19 cellular contexts compared by ENCODE assay signal in genomic region chr11:5679811-5680210, GRCh38. TPM values are rescaled to one million over a fixed set of nuclear protein-coding genes. Genes with fewer than 3 reads are reported as not detected.
DNase-seq lines count a peak whose midpoint lies in the region; TF ChIP-seq lines count a peak whose summit lies in the region.
"Had no signal": no experiment of that assay in that cellular context is flagged by ENCODE, and none has a peak within 500 bp of the region (broad histone marks: within the 10 kb centered on the region; RNA-seq: fewer than 3 reads in every experiment).

No MANE protein-coding gene starts in this region.

- no peak overlapping the region for H2AFZ ChIP-seq in PC-9

- POLR2A ChIA-PET in PC-9 (lab: Charles Lee; ENCODE audit: unreplicated experiment), result no interaction called here

- BruUV-seq in PC-9 (replicated peaks; lab: Mats Ljungman, UMichigan), result no TSS peak

- no peaks in the 10 kb centered on the region for H3K9me3 Mint-ChIP-seq in activated T-cell treated with anti-CD3 and anti-CD28 coated beads, Interleukin-2, amount 50 U/mL, for 24 hours
- no peaks in the 10 kb centered on the region for H3K9me3 Mint-ChIP-seq in activated T-helper 1 cell treated with anti-CD3 and anti-CD28 coated beads, Interleukin-12 subunit alpha, Interleukin-12 subunit beta, Interleukin-2, Interleukin-4 antibody, amounts not matched to agents 30 ng/mL and 10 ng/mL and 1 ng/mL, durations not matched to agents 14 hours and 24 hours and 36 hours

- H3K27ac ChIP-seq in spleen (no peak overlapping the region), PC-9 (no peak overlapping the region)

- intact Hi-C loops in activated T-helper 1 cell treated with anti-CD3 and anti-CD28 coated beads, Interleukin-12 subunit alpha, Interleukin-12 subunit beta, Interleukin-2, Interleukin-4 antibody, amounts not matched to agents 30 ng/mL and 10 ng/mL and 1 ng/mL, durations not matched to agents 14 hours and 24 hours and 36 hours (cut with micrococcal nuclease), result loop anchor here (10.0 kb wide), 2 partner anchors 675 to 935 kb away; partner anchors contain the start of genes TAF10 and TPP1
- intact Hi-C loops in spleen (cut with DNase I; ENCODE audit: low total_unique reads) (no loop called here), PC-9 (cut with micrococcal nuclease; ENCODE audit: unreplicated experiment) (no loop called here), posterior cingulate gyrus (cut with DNase I) (no loop called here)

- H4K20me1 ChIP-seq in PC-9 (ENCODE audit: insufficient read depth), result no peaks in the 10 kb centered on the region

- H3K9me3 ChIP-seq in spleen (peaks cover 0 to 3% (median 0%) of the 10 kb centered on the region in 8 donors), PC-9 (ENCODE audit: insufficient read depth, low read depth) (no peaks in the 10 kb centered on the region)

- WGBS in spleen, 5 donors, result 96 to 99% (median 97%) methylated on average over 7 of the region's 7 CpGs

- H3K27me3 ChIP-seq in spleen (replicated peaks in 1 of 7) (no peaks in the 10 kb centered on the region), PC-9 (ENCODE audit: insufficient read depth, low read depth) (no peaks in the 10 kb centered on the region)

- TF ChIP-seq POLR2A in spleen (IDR thresholded peaks at IDR 0.05), result no peak

- H3K36me3 ChIP-seq in spleen (peaks cover 0 to 56% (median 35%) of the 10 kb centered on the region in 6 donors), PC-9 (ENCODE audit: low read depth) (no peaks in the 10 kb centered on the region)

- H3K4me1 Mint-ChIP-seq in activated T-cell treated with anti-CD3 and anti-CD28 coated beads, Interleukin-2, amount 50 U/mL, for 24 hours (ENCODE audit: low read depth), result peaks cover 31% of the 10 kb centered on the region
- peaks cover 44% of the 10 kb centered on the region for H3K4me1 Mint-ChIP-seq in activated T-helper 1 cell treated with anti-CD3 and anti-CD28 coated beads, Interleukin-12 subunit alpha, Interleukin-12 subunit beta, Interleukin-2, Interleukin-4 antibody, amounts not matched to agents 30 ng/mL and 10 ng/mL and 1 ng/mL, durations not matched to agents 14 hours and 24 hours and 36 hours (ENCODE audit: low read depth)

- H3K4me1 ChIP-seq in spleen, result peaks cover 0 to 43% (median 25%) of the 10 kb centered on the region in 6 donors
- H3K4me1 ChIP-seq in PC-9 (replicated peaks; ENCODE audit: insufficient read depth), result peaks cover 10% of the 10 kb centered on the region

- no peak overlapping the region for H3K4me3 ChIP-seq in spleen
- no peak overlapping the region for H3K4me3 ChIP-seq in PC-9

- peaks cover 53% of the 10 kb centered on the region for H3K36me3 Mint-ChIP-seq in activated T-cell treated with anti-CD3 and anti-CD28 coated beads, Interleukin-2, amount 50 U/mL, for 24 hours (ENCODE audit: low read depth)
- peaks cover 33% of the 10 kb centered on the region for H3K36me3 Mint-ChIP-seq in activated T-helper 1 cell treated with anti-CD3 and anti-CD28 coated beads, Interleukin-12 subunit alpha, Interleukin-12 subunit beta, Interleukin-2, Interleukin-4 antibody, amounts not matched to agents 30 ng/mL and 10 ng/mL and 1 ng/mL, durations not matched to agents 14 hours and 24 hours and 36 hours (ENCODE audit: low read depth)

- no peak overlapping the region for H3K4me2 ChIP-seq in PC-9

- TF ChIP-seq CTCF in spleen (IDR thresholded peaks at IDR 0.05 in 8 of 11, conservative IDR thresholded peaks at IDR 0.05 in 3 of 11), result no peak
- TF ChIP-seq CTCF in PC-9 (conservative IDR thresholded peaks at IDR 0.05), result no peak

- peaks cover 10% of the 10 kb centered on the region; the same call in 1 of the 2 replicates for H3F3A ChIP-seq in PC-9 (ENCODE audit: insufficient read depth, low read depth)

- H3K27ac Mint-ChIP-seq in activated T-cell treated with anti-CD3 and anti-CD28 coated beads, Interleukin-2, amount 50 U/mL, for 24 hours, result peak overlapping the region; percentile 7
- peak overlapping the region; percentile 35 for H3K27ac Mint-ChIP-seq in activated T-helper 1 cell treated with anti-CD3 and anti-CD28 coated beads, Interleukin-12 subunit alpha, Interleukin-12 subunit beta, Interleukin-2, Interleukin-4 antibody, amounts not matched to agents 30 ng/mL and 10 ng/mL and 1 ng/mL, durations not matched to agents 14 hours and 24 hours and 36 hours

- H3K79me2 ChIP-seq in PC-9 (ENCODE audit: low read depth), result peaks cover 15% of the 10 kb centered on the region; the same call in 1 of the 2 replicates

- no peak for DNase-seq in activated T-cell treated with anti-CD3 and anti-CD28 coated beads, Interleukin-2, amount 50 U/mL, for 24 hours
- no peak for DNase-seq in activated T-cell treated with anti-CD3 and anti-CD28 coated beads, Interleukin-2, amount 50 U/mL, for 48 hours
- no peak for DNase-seq in activated T-helper 1 cell treated with anti-CD3 and anti-CD28 coated beads, Interleukin-12 subunit alpha, Interleukin-12 subunit beta, Interleukin-2, Interleukin-4 antibody, amounts not matched to agents 30 ng/mL and 10 ng/mL and 1 ng/mL, durations not matched to agents 14 hours and 24 hours and 36 hours (ENCODE audit: low spot score)
- peak; percentile 71 for DNase-seq in glomerular visceral epithelial cell (ENCODE audit: extremely low spot score)
- peak; percentile 39 for DNase-seq in stromal cell of bone marrow (ENCODE audit: low read depth)
- no peak for DNase-seq in spleen
- no peak for DNase-seq in PC-9
- DNase-seq in posterior cingulate gyrus, result no peak
- DNase-seq: C1 segment of cervical spinal cord, COR-L47, DMS153, KBM-7, NCI-H1436, NCI-H2029, NCI-H2171, NCI-H446, NCI-H69 had no signal

- CTCF ChIA-PET in PC-9 (lab: Charles Lee), result no interaction called here

- H3K4me3 Mint-ChIP-seq in activated T-cell treated with anti-CD3 and anti-CD28 coated beads, Interleukin-2, amount 50 U/mL, for 24 hours, result no peak overlapping the region
- no peak overlapping the region for H3K4me3 Mint-ChIP-seq in activated T-helper 1 cell treated with anti-CD3 and anti-CD28 coated beads, Interleukin-12 subunit alpha, Interleukin-12 subunit beta, Interleukin-2, Interleukin-4 antibody, amounts not matched to agents 30 ng/mL and 10 ng/mL and 1 ng/mL, durations not matched to agents 14 hours and 24 hours and 36 hours

- H3K9me2 ChIP-seq in PC-9 (ENCODE audit: insufficient read depth), result no peaks in the 10 kb centered on the region

- H3K27me3 Mint-ChIP-seq in activated T-cell treated with anti-CD3 and anti-CD28 coated beads, Interleukin-2, amount 50 U/mL, for 24 hours, result no peaks in the 10 kb centered on the region
- no peaks in the 10 kb centered on the region for H3K27me3 Mint-ChIP-seq in activated T-helper 1 cell treated with anti-CD3 and anti-CD28 coated beads, Interleukin-12 subunit alpha, Interleukin-12 subunit beta, Interleukin-2, Interleukin-4 antibody, amounts not matched to agents 30 ng/mL and 10 ng/mL and 1 ng/mL, durations not matched to agents 14 hours and 24 hours and 36 hours (ENCODE audit: insufficient read depth)

RNA-seq across cellular contexts. Expression of gene TRIM5, which starts 5.1 kb away (rescaled TPM):
- 7.9 and 8.6 TPM in 2 replicates for total RNA-seq in activated T-helper 1 cell treated with anti-CD3 and anti-CD28 coated beads, Interleukin-12 subunit alpha, Interleukin-12 subunit beta, Interleukin-2, Interleukin-4 antibody, amounts not matched to agents 30 ng/mL and 10 ng/mL and 1 ng/mL, durations not matched to agents 14 hours and 24 hours and 36 hours
- 10 to 100 TPM; 31.1 to 44.3 (median 34.2) TPM for total RNA-seq in spleen
- 10 to 100 TPM in 1 of 3 donors, 1 to 10 TPM in 2; 7.8 to 13.6 (median 9.0) TPM for polyA plus RNA-seq in spleen
- 19.1 and 20.5 TPM in 2 replicates for total RNA-seq in PC-9 (2021)

RNA-seq across cellular contexts. Expression of gene TRIM22, which starts 9.8 kb away (rescaled TPM):
- 125 and 127 TPM in 2 replicates for total RNA-seq in activated T-helper 1 cell treated with anti-CD3 and anti-CD28 coated beads, Interleukin-12 subunit alpha, Interleukin-12 subunit beta, Interleukin-2, Interleukin-4 antibody, amounts not matched to agents 30 ng/mL and 10 ng/mL and 1 ng/mL, durations not matched to agents 14 hours and 24 hours and 36 hours
- 100 to 1,000 TPM; 232 to 336 (median 282) TPM for total RNA-seq in spleen
- 100 to 1,000 TPM; 152 to 169 (median 162) TPM for polyA plus RNA-seq in spleen
- 0.81 and 1.9 TPM in 2 replicates for total RNA-seq in PC-9 (2021)

RNA-seq across cellular contexts. Expression of gene TRIM34, which starts 55.0 kb away (rescaled TPM):
- 4.6 and 5.4 TPM in 2 replicates for total RNA-seq in activated T-helper 1 cell treated with anti-CD3 and anti-CD28 coated beads, Interleukin-12 subunit alpha, Interleukin-12 subunit beta, Interleukin-2, Interleukin-4 antibody, amounts not matched to agents 30 ng/mL and 10 ng/mL and 1 ng/mL, durations not matched to agents 14 hours and 24 hours and 36 hours
- total RNA-seq in spleen (10 to 100 TPM; 13.7 to 21.8 (median 17.7) TPM), PC-9 (2021) (3.8 and 7.5 TPM in 2 replicates)
- polyA plus RNA-seq in spleen, result 10 to 100 TPM in 2 of 3 donors, 1 to 10 TPM in 1; 9.5 to 14.0 (median 10.5) TPM

RNA-seq across cellular contexts. Expression of gene OR56B1, which starts 56.4 kb away (rescaled TPM):
- total RNA-seq in activated T-helper 1 cell treated with anti-CD3 and anti-CD28 coated beads, Interleukin-12 subunit alpha, Interleukin-12 subunit beta, Interleukin-2, Interleukin-4 antibody, amounts not matched to agents 30 ng/mL and 10 ng/mL and 1 ng/mL, durations not matched to agents 14 hours and 24 hours and 36 hours, result not detected in 2 replicates
- total RNA-seq in spleen (1 to 10 TPM in 4 of 7 donors, under 1 TPM in 3; 0.27 to 1.8 (median 1.0) TPM), PC-9 (2021) (not detected in 2 replicates)
- polyA plus RNA-seq in spleen, result under 1 TPM; 0.06 to 0.11 (median 0.08) TPM
- total RNA-seq: H1, RPMI7951 had no signal

Comparison
In these comparisons a context has a peak if more than half of its experiments do, and no peak if none do; other contexts are left out.
1. DNase-seq: peak in glomerular visceral epithelial cell (single experiment) and stromal cell of bone marrow (single experiment); none in activated T-cell treated with anti-CD3 and anti-CD28 coated beads, Interleukin-2, amount 50 U/mL, for 24 hours (single experiment), activated T-cell treated with anti-CD3 and anti-CD28 coated beads, Interleukin-2, amount 50 U/mL, for 48 hours (0 of 2), activated T-helper 1 cell treated with anti-CD3 and anti-CD28 coated beads, Interleukin-12 subunit alpha, Interleukin-12 subunit beta, Interleukin-2, Interleukin-4 antibody, amounts not matched to agents 30 ng/mL and 10 ng/mL and 1 ng/mL, durations not matched to agents 14 hours and 24 hours and 36 hours (single experiment), spleen (single experiment), PC-9 (0 of 2) and posterior cingulate gyrus (0 of 10).
2. RNA of gene TRIM22, which starts 9.8 kb away (total RNA-seq): 232 to 336 TPM in spleen and 125 to 127 TPM in activated T-helper 1 cell treated with anti-CD3 and anti-CD28 coated beads, Interleukin-12 subunit alpha, Interleukin-12 subunit beta, Interleukin-2, Interleukin-4 antibody, amounts not matched to agents 30 ng/mL and 10 ng/mL and 1 ng/mL, durations not matched to agents 14 hours and 24 hours and 36 hours; 0.81 to 1.9 TPM in PC-9; every median in the first group is over 10 times any median in the second.